ENCODE assay signal across 21 cellular contexts in genomic region chr6:9623228-9623832, GRCh38.
"Had no signal": no experiment of that assay in that cellular context is flagged by ENCODE, and none has a peak within 500 bp of the region (broad histone marks: within the 10 kb centered on the region; RNA-seq: fewer than 3 reads in every experiment).

No MANE protein-coding gene starts in this region.

- H3K4me3 Mint-ChIP-seq: activated CD4-positive, alpha-beta T cell treated with anti-CD3 and anti-CD28 coated beads, Interleukin-2, amount 10 ng/mL, durations not matched to agents 7 days and 5 days; activated CD8-positive, alpha-beta T cell treated with anti-CD3 and anti-CD28 coated beads, Interleukin-2, amount 10 ng/mL, durations not matched to agents 7 days and 5 days; activated naive CD4-positive, alpha-beta T cell treated with anti-CD3 and anti-CD28 coated beads for 36 hours; activated T-cell treated with anti-CD3 and anti-CD28 coated beads, Interleukin-2, amount 50 U/mL, for 24 hours; brain; natural killer cell; stimulated activated memory B cell treated with anti-CD40 and anti-IgM and Interleukin-4, amounts not matched to agents 10 μg/mL and 1 μg/mL and 100 μg/mL, for 72 hours had no signal

- DNase-seq: activated CD4-positive, alpha-beta T cell treated with anti-CD3 and anti-CD28 coated beads, Interleukin-2, amount 10 ng/mL, durations not matched to agents 7 days and 5 days; activated CD8-positive, alpha-beta T cell treated with anti-CD3 and anti-CD28 coated beads, Interleukin-2, amount 10 ng/mL, durations not matched to agents 7 days and 5 days; activated naive CD4-positive, alpha-beta T cell treated with anti-CD3 and anti-CD28 coated beads for 36 hours; activated T-cell treated with anti-CD3 and anti-CD28 coated beads, Interleukin-2, amount 50 U/mL, for 24 hours; central memory CD4-positive, alpha-beta T cell; foreskin keratinocyte; glutamatergic neuron; hippocampal formation; left colon; lower lobe of right lung; natural killer cell; right lobe of liver; stimulated activated CD4-positive, alpha-beta T cell treated with anti-CD3 and anti-CD28 coated beads, Interleukin-4, amount 100 ng/mL, for 24 hours; upper lobe of right lung had no signal

- H3K9me3 Mint-ChIP-seq: activated CD4-positive, alpha-beta T cell treated with anti-CD3 and anti-CD28 coated beads, Interleukin-2, amount 10 ng/mL, durations not matched to agents 7 days and 5 days had no signal

- H3K36me3 Mint-ChIP-seq: brain; stimulated activated memory B cell treated with anti-CD40 and anti-IgM and Interleukin-4, amounts not matched to agents 10 μg/mL and 1 μg/mL and 100 μg/mL, for 72 hours had no signal

- ATAC-seq: activated CD4-positive, CD25-positive, alpha-beta regulatory T cell treated with anti-CD3 and anti-CD28 coated beads, Interleukin-2, amount 50 U/mL, for 24 hours; activated CD8-positive, alpha-beta T cell treated with anti-CD3 and anti-CD28 coated beads, Interleukin-2, amount 10 ng/mL, durations not matched to agents 7 days and 5 days; foreskin keratinocyte; left colon; lower lobe of right lung; natural killer cell; right lobe of liver; stimulated activated memory B cell treated with anti-CD40 and anti-IgM and Interleukin-4, amounts not matched to agents 10 μg/mL and 1 μg/mL and 100 μg/mL, for 72 hours; upper lobe of right lung had no signal

- H3K79me2 ChIP-seq: parathyroid adenoma had no signal

- H3K27me3 Mint-ChIP-seq: activated CD4-positive, alpha-beta T cell treated with anti-CD3 and anti-CD28 coated beads, Interleukin-2, amount 10 ng/mL, durations not matched to agents 7 days and 5 days; activated T-cell treated with anti-CD3 and anti-CD28 coated beads, Interleukin-2, amount 50 U/mL, for 24 hours; stimulated activated memory B cell treated with anti-CD40 and anti-IgM and Interleukin-4, amounts not matched to agents 10 μg/mL and 1 μg/mL and 100 μg/mL, for 72 hours had no signal

- H3K4me1 Mint-ChIP-seq: activated CD4-positive, alpha-beta T cell treated with anti-CD3 and anti-CD28 coated beads, Interleukin-2, amount 10 ng/mL, durations not matched to agents 7 days and 5 days; brain; natural killer cell; stimulated activated memory B cell treated with anti-CD40 and anti-IgM and Interleukin-4, amounts not matched to agents 10 μg/mL and 1 μg/mL and 100 μg/mL, for 72 hours had no signal

- FAIRE-seq: colon, islet of Langerhans had no signal

- H3K27ac Mint-ChIP-seq: activated CD4-positive, alpha-beta T cell treated with anti-CD3 and anti-CD28 coated beads, Interleukin-2, amount 10 ng/mL, durations not matched to agents 7 days and 5 days; activated CD8-positive, alpha-beta T cell treated with anti-CD3 and anti-CD28 coated beads, Interleukin-2, amount 10 ng/mL, durations not matched to agents 7 days and 5 days; activated naive CD4-positive, alpha-beta T cell treated with anti-CD3 and anti-CD28 coated beads for 36 hours; activated T-cell treated with anti-CD3 and anti-CD28 coated beads, Interleukin-2, amount 50 U/mL, for 24 hours; brain; natural killer cell; stimulated activated memory B cell treated with anti-CD40 and anti-IgM and Interleukin-4, amounts not matched to agents 10 μg/mL and 1 μg/mL and 100 μg/mL, for 72 hours had no signal

- H3K4me3 ChIP-seq: lower lobe of right lung, right lobe of liver, thoracic aorta, upper lobe of right lung had no signal

- H3K27ac ChIP-seq: foreskin keratinocyte, lower lobe of right lung, parathyroid adenoma, right lobe of liver, thoracic aorta, upper lobe of right lung had no signal

- H3K36me3 ChIP-seq: lower lobe of right lung, right lobe of liver, thoracic aorta, upper lobe of right lung had no signal

- H3K9me3 ChIP-seq: right lobe of liver, upper lobe of right lung had no signal

- H3K9ac ChIP-seq: parathyroid adenoma had no signal

- H3K4me1 ChIP-seq: foreskin keratinocyte, lower lobe of right lung, parathyroid adenoma, right lobe of liver, upper lobe of right lung had no signal

- H2AFZ ChIP-seq: parathyroid adenoma had no signal

- H3K27me3 ChIP-seq: foreskin keratinocyte, right lobe of liver, upper lobe of right lung had no signal
